20 cellular contexts compared by ENCODE assay signal in the genomic region with DNA sequence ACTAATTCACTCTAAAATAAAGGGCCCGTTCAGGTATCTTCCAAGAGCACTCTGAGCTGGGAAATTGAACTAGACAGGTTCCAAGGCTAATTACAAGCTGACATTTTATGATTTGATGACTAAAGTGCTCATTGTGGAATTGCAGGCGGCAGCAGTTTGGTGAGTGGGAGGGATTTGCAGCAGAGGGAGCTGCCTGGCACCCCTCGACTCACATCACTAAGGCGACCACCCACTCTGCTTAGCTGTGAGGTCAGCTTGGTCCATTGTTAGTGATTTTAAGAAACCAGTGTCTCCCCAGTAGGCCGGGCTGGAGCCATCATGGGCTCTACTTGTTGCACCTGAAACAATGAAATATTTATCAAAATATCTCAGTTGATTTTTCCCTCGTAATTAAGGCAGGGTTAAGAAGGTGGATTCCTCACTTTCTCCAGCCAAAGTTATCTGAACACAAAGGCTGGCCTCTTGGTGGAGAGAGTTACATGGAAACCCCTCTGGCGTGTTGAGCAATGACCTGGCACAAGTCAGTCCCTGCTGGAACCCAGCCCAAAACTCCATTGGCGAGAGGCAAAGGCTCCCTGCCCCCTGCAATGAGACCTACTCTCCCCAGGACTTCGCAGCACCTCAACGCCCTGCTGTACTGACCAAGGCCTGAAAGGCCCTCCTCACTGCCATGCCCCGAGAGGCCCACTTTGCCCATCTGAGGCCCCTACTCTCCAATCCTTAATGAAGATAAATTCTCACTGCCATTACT.
A peak's percentile ranks its signal among the peaks of the same experiment; 100 is the strongest.
DNase-seq lines count a peak whose midpoint lies in the region; ATAC-seq lines count a peak whose summit lies in the region.
"Had no signal": no experiment of that assay in that cellular context is flagged by ENCODE, and none has a peak within 500 bp of the region (broad histone marks: within the 10 kb centered on the region; RNA-seq: fewer than 3 reads in every experiment).

No MANE protein-coding gene starts in this region.

- ATAC-seq in left cardiac atrium: peak; percentile 58 to 65
- ATAC-seq in esophagus mucosa: no peak
- ATAC-seq: activated CD4-positive, CD25-positive, alpha-beta regulatory T cell treated with anti-CD3 and anti-CD28 coated beads, Interleukin-2, amount 50 U/mL, for 24 hours; gastroesophageal sphincter; lower lobe of right lung; stimulated activated naive CD8-positive, alpha-beta T cell treated with anti-CD3 and anti-CD28 coated beads, Interleukin-15, Interleukin-2, amounts not matched to agents 100 U/mL and 50 U/mL, for 24 hours had no signal

- intact Hi-C loops in left cardiac atrium (cut with DNase I): no loop called here

- DNase-seq in DMS 273 (lab: John Stamatoyannopoulos, UW; ENCODE audit: unreplicated experiment): peak; percentile 20
- no peak for DNase-seq in DMS 273 treated with DMSO at 0.1 percent for 48 hours (lab: John Stamatoyannopoulos, UW)
- peak; percentile 45 for DNase-seq in astrocyte of the hippocampus (ENCODE audit: low read depth, low spot score)
- peak; percentile 45 for DNase-seq in left cardiac atrium
- peak; percentile 35 for DNase-seq in pons (ENCODE audit: low spot score)
- DNase-seq in superior temporal gyrus (ENCODE audit: extremely low spot score): no peak
- no peak for DNase-seq in NK-92 (lab: John Stamatoyannopoulos, UW; ENCODE audit: unreplicated experiment)
- DNase-seq: activated CD4-positive, alpha-beta memory T cell treated with anti-CD3 and anti-CD28 coated beads for 36 hours; activated CD8-positive, alpha-beta memory T cell treated with anti-CD3 and anti-CD28 coated beads, Interleukin-2, amount 50 U/mL, for 4 hours; CD4-positive, alpha-beta T cell; central memory CD4-positive, alpha-beta T cell; islet precursor cell; lower lobe of right lung; NCI-H187 treated with DMSO at 0.1 percent for 48 hours; NCI-H524 treated with DMSO at 0.1 percent for 48 hours; Peyer's patch; stimulated activated naive CD8-positive, alpha-beta T cell treated with anti-CD3 and anti-CD28 coated beads, Interleukin-15, Interleukin-2, amounts not matched to agents 100 U/mL and 50 U/mL, for 24 hours had no signal

Comparison
In these comparisons a context has a peak if more than half of its experiments do, and no peak if none do; other contexts are left out.
1. DNase-seq: peak in DMS 273 (single experiment), astrocyte of the hippocampus (single experiment), left cardiac atrium (single experiment) and pons (single experiment); none in DMS 273 treated with DMSO at 0.1 percent for 48 hours (single experiment), superior temporal gyrus (single experiment) and NK-92 (single experiment).